ENCODE assay signal across 3 cellular contexts in the genomic region with DNA sequence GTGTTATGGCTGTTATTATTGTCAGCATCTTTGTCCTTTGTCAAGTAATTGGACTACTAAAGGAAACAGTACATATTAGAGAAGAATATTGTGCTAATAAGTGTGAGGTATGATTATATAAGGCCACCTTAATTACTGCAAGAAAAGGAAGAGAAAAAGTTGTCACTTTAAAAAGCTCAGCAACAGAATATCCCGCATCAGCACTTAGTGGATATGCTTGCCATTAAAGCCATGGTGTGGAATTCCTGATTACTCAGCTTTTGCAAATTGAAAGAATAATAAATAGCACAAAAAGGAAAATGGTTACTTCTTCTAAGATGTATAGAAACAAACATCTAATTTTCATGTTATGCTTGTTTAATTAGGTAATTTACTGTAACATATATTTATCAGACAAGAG.
TF ChIP-seq lines count a peak whose summit lies in the region.

No MANE protein-coding gene starts in this region.

TF ChIP-seq in HepG2, 621 proteins besides CTCF, POLR2A, EP300 and RAD21:
- TF ChIP-seq MAFK (conservative IDR thresholded peaks at IDR 0.05 in 1 of 2, IDR thresholded peaks at IDR 0.05 in 1 of 2; ENCODE audit: low read length in 2 of 2) (peak; percentile 7 to 72; a peak in 2 of 4 replicates), ZNF615 (CRISPR knock-in tag; IDR thresholded peaks at IDR 0.05; ENCODE audit: borderline replicate concordance) (no peak), MAFF (IDR thresholded peaks at IDR 0.05; ENCODE audit: low read depth, low read length) (peak; percentile 59; the same call in 1 of the 2 replicates)

TF ChIP-seq in IMR-90, 13 proteins besides CTCF, POLR2A, EP300 and RAD21:
- TF ChIP-seq MAFK (IDR thresholded peaks at IDR 0.05; ENCODE audit: low read depth, low read length) (peak; percentile 57), SMC3 (IDR thresholded peaks at IDR 0.05; ENCODE audit: low read depth, low read length) (no peak)

TF ChIP-seq in H1, 55 proteins besides CTCF, POLR2A, EP300 and RAD21:
- peak; percentile 57; the same call in 1 of the 2 replicates for TF ChIP-seq MAFK (IDR thresholded peaks at IDR 0.05; ENCODE audit: low read depth, low read length)
- TF ChIP-seq RNF2 (IDR thresholded peaks at IDR 0.05; ENCODE audit: borderline replicate concordance, low read depth, low read length, missing control alignments, poor library complexity, severe bottlenecking) = no peak
- TF ChIP-seq, protein P1, sequence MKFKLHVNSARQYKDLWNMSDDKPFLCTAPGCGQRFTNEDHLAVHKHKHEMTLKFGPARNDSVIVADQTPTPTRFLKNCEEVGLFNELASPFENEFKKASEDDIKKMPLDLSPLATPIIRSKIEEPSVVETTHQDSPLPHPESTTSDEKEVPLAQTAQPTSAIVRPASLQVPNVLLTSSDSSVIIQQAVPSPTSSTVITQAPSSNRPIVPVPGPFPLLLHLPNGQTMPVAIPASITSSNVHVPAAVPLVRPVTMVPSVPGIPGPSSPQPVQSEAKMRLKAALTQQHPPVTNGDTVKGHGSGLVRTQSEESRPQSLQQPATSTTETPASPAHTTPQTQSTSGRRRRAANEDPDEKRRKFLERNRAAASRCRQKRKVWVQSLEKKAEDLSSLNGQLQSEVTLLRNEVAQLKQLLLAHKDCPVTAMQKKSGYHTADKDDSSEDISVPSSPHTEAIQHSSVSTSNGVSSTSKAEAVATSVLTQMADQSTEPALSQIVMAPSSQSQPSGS (IDR thresholded peaks at IDR 0.05; ENCODE audit: low read length) = no peak
- TF ChIP-seq BRCA1 (IDR thresholded peaks at IDR 0.05; ENCODE audit: low read depth, low read length) = no peak
- TF ChIP-seq, protein P2, sequence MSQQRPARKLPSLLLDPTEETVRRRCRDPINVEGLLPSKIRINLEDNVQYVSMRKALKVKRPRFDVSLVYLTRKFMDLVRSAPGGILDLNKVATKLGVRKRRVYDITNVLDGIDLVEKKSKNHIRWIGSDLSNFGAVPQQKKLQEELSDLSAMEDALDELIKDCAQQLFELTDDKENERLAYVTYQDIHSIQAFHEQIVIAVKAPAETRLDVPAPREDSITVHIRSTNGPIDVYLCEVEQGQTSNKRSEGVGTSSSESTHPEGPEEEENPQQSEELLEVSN (IDR thresholded peaks at IDR 0.05) = no peak
- no peak for TF ChIP-seq SUZ12 (IDR thresholded peaks at IDR 0.05; ENCODE audit: low read length)
